In the genomic region with DNA sequence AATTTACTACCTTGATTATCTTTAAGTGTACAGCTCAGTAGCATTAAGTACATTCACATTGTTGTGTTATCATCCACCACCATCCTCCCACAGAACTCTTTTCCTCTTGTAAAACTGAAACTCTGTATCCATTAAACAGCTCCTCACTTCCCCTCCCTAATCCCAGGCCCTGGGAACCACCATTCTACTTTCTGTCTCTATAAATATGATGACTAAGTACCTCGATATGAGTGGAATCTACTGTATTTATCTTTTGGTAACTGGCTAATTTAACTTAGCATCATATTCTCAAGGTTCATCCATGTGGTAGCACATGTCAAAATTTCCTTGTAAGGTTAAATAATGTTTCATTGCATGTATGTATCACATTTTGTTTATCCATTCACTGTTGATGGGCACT, we compare ENCODE assay signal across 1 cellular context.
TF ChIP-seq lines count a peak whose summit lies in the region.

No MANE protein-coding gene starts in this region.

TF ChIP-seq in endothelial cell of umbilical vein, 7 proteins besides CTCF, POLR2A, EP300 and RAD21:
- TF ChIP-seq MYC (IDR thresholded peaks at IDR 0.05; ENCODE audit: low read depth, low read length) (no peak), FOS (IDR thresholded peaks at IDR 0.05; ENCODE audit: borderline replicate concordance, insufficient read depth, low read length) (no peak), JUN (IDR thresholded peaks at IDR 0.05; ENCODE audit: borderline replicate concordance, insufficient read depth, insufficient read length, low read depth) (no peak), GATA2 (IDR thresholded peaks at IDR 0.05; ENCODE audit: insufficient read depth, insufficient read length, low read depth, low read length) (no peak), EZH2 (IDR thresholded peaks at IDR 0.05; ENCODE audit: borderline replicate concordance, low read depth, low read length, severe bottlenecking) (no peak), POLR2AphosphoS5 (IDR thresholded peaks at IDR 0.05; ENCODE audit: insufficient read depth, low read depth, low read length) (no peak)
- TF ChIP-seq, protein P1, sequence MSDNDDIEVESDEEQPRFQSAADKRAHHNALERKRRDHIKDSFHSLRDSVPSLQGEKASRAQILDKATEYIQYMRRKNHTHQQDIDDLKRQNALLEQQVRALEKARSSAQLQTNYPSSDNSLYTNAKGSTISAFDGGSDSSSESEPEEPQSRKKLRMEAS (IDR thresholded peaks at IDR 0.05; ENCODE audit: insufficient read depth, insufficient read length), result no peak
